ENCODE assay signal across 13 cellular contexts in genomic region chr10:34967411-34967880, GRCh38.
DNase-seq lines count a peak whose midpoint lies in the region; TF ChIP-seq lines count a peak whose summit lies in the region.
"Had no signal": no experiment of that assay in that cellular context is flagged by ENCODE, and none has a peak within 500 bp of the region (broad histone marks: within the 10 kb centered on the region; RNA-seq: fewer than 3 reads in every experiment).

No MANE protein-coding gene starts in this region.

- no peak overlapping the region for H3K4me3 ChIP-seq in breast epithelium
- H3K4me3 ChIP-seq in fibroblast of the aortic adventitia (ENCODE audit: low read depth, low read length), result no peak overlapping the region
- H3K4me3 ChIP-seq: A549 had no signal

- H3K36me3 Mint-ChIP-seq in MCF 10A (ENCODE audit: insufficient read depth, unreplicated experiment), result peaks cover 5% of the 10 kb centered on the region
- H3K36me3 Mint-ChIP-seq: activated naive CD8-positive, alpha-beta T cell treated with anti-CD3 and anti-CD28 coated beads, Interleukin-2, amount 10 ng/mL, durations not matched to agents 7 days and 5 days had no signal

- no TSS peak for BruUV-seq in MCF 10A (replicated peaks; lab: Mats Ljungman, UMichigan)

- TF ChIP-seq POLR2A in breast epithelium (IDR thresholded peaks at IDR 0.05), result no peak

- no peaks in the 10 kb centered on the region for H3K27me3 Mint-ChIP-seq in MCF 10A (ENCODE audit: insufficient read depth, unreplicated experiment)

- POLR2A ChIA-PET in MCF 10A (lab: Yijun Ruan, JAX), result interaction anchor here (0.9 kb wide), 1 partner anchor 240 kb away, joined by 3 read pairs; no protein-coding TSS in a partner anchor

- TF ChIP-seq CTCF in breast epithelium (IDR thresholded peaks at IDR 0.05), result no peak
- no peak for TF ChIP-seq CTCF in MCF 10A (IDR thresholded peaks at IDR 0.05; ENCODE audit: unreplicated experiment)
- no peak for TF ChIP-seq CTCF in fibroblast of the aortic adventitia (IDR thresholded peaks at IDR 0.05; ENCODE audit: insufficient read depth, low read length)
- no peak for TF ChIP-seq CTCF in GM13976 (IDR thresholded peaks at IDR 0.05; ENCODE audit: borderline replicate concordance, control extremely low read depth, extremely low read depth, insufficient read depth, missing control alignments)

- in situ Hi-C loops in GM13976 (cut with MboI; ENCODE audit: low sequenced_read_pairs, unreplicated experiment), result no loop called here

- no peaks in the 10 kb centered on the region for H3K9me3 Mint-ChIP-seq in MCF 10A (ENCODE audit: unreplicated experiment)
- H3K9me3 Mint-ChIP-seq: activated naive CD8-positive, alpha-beta T cell treated with anti-CD3 and anti-CD28 coated beads, Interleukin-2, amount 10 ng/mL, durations not matched to agents 7 days and 5 days; neural crest cell had no signal

- H3K4me3 Mint-ChIP-seq in MCF 10A (ENCODE audit: unreplicated experiment), result no peak overlapping the region
- H3K4me3 Mint-ChIP-seq: activated naive CD8-positive, alpha-beta T cell treated with anti-CD3 and anti-CD28 coated beads, Interleukin-2, amount 10 ng/mL, durations not matched to agents 7 days and 5 days; neural crest cell had no signal

- H3K4me1 Mint-ChIP-seq in MCF 10A (ENCODE audit: insufficient read depth, unreplicated experiment), result peaks cover 17% of the 10 kb centered on the region
- H3K4me1 Mint-ChIP-seq: activated naive CD8-positive, alpha-beta T cell treated with anti-CD3 and anti-CD28 coated beads, Interleukin-2, amount 10 ng/mL, durations not matched to agents 7 days and 5 days had no signal

- intact Hi-C loops in breast epithelium (cut with DNase I; ENCODE audit: low total_unique reads) (no loop called here), MCF 10A (cut with micrococcal nuclease) (no loop called here)

- H3K27ac Mint-ChIP-seq in MCF 10A (ENCODE audit: low read depth, unreplicated experiment), result no peak overlapping the region
- H3K27ac Mint-ChIP-seq: activated naive CD8-positive, alpha-beta T cell treated with anti-CD3 and anti-CD28 coated beads, Interleukin-2, amount 10 ng/mL, durations not matched to agents 7 days and 5 days had no signal

- no peaks in the 10 kb centered on the region for H3K36me3 ChIP-seq in breast epithelium

- DNase-seq in breast epithelium (ENCODE audit: low spot score in 2 of 2) (peak; percentile 61 to 93), MCF 10A (ENCODE audit: unreplicated experiment) (no peak), fibroblast of the aortic adventitia (ENCODE audit: low read depth) (peak; percentile 96), nucleus accumbens (lab: John Stamatoyannopoulos, UW) (peak in 38 of 56 donors; percentile 4 to 72 (median 22)), iPS-NIHi11 (ENCODE audit: low spot score) (no peak), GM13976 (ENCODE audit: low spot score) (no peak), amniotic stem cell (lab: John Stamatoyannopoulos, UW) (no peak)
- no peak for DNase-seq in stimulated activated naive CD4-positive, alpha-beta T cell treated with Interleukin-2 at 50 U/mL for 16 hours (lab: John Stamatoyannopoulos, UW)
- DNase-seq: activated CD4-positive, alpha-beta T cell treated with anti-CD3 and anti-CD28 coated beads for 48 hours; activated naive CD8-positive, alpha-beta T cell treated with anti-CD3 and anti-CD28 coated beads, Interleukin-2, amount 10 ng/mL, durations not matched to agents 7 days and 5 days; SHP77 treated with DMSO at 0.1 percent for 48 hours had no signal

- peaks cover 0 to 3% of the 10 kb centered on the region in 2 donors for H3K4me1 ChIP-seq in breast epithelium

- no peaks in the 10 kb centered on the region for H3K27me3 ChIP-seq in breast epithelium

- CTCF ChIA-PET in MCF 10A (lab: Yijun Ruan, JAX), result no interaction called here

- H3K9me3 ChIP-seq in breast epithelium, result no peaks in the 10 kb centered on the region
- H3K9me3 ChIP-seq: A549 had no signal

- H3K27ac ChIP-seq in breast epithelium, result peak overlapping the region; percentile 86
- H3K27ac ChIP-seq: A549 had no signal

Comparison
In these comparisons a context has a peak if more than half of its experiments do, and no peak if none do; other contexts are left out.
1. DNase-seq: peak in breast epithelium (2 of 2), fibroblast of the aortic adventitia (single experiment) and nucleus accumbens (38 of 56); none in MCF 10A (single experiment), iPS-NIHi11 (single experiment), stimulated activated naive CD4-positive, alpha-beta T cell treated with Interleukin-2 at 50 U/mL for 16 hours (single experiment), GM13976 (single experiment) and amniotic stem cell (single experiment).